26 cellular contexts compared by ENCODE assay signal in genomic region chr3:2947536-2947935, GRCh38.
"Had no signal": no experiment of that assay in that cellular context is flagged by ENCODE, and none has a peak within 500 bp of the region (broad histone marks: within the 10 kb centered on the region; RNA-seq: fewer than 3 reads in every experiment).

No MANE protein-coding gene starts in this region.

- DNase-seq: stimulated activated CD4-positive, alpha-beta T cell treated with anti-CD3 and anti-CD28 coated beads, Interleukin-2, amount 100 ng/mL, for 48 hours; stimulated activated CD4-positive, alpha-beta T cell treated with anti-CD3 and anti-CD28 coated beads, Interleukin-4, amount 100 ng/mL, for 1 hour; stimulated activated CD4-positive, alpha-beta T cell treated with anti-CD3 and anti-CD28 coated beads, Interleukin-4, amount 100 ng/mL, for 24 hours; stimulated activated CD4-positive, alpha-beta T cell treated with anti-CD3 and anti-CD28 coated beads, Interleukin-4, amount 100 ng/mL, for 4 hours; stimulated activated CD8-positive, alpha-beta memory T cell treated with anti-CD3 and anti-CD28 coated beads, Interleukin-4, amount 100 ng/mL, for 48 hours; stimulated activated naive B cell treated with anti-CD40 and anti-IgM and Interleukin-4, amounts not matched to agents 10 μg/mL and 1 μg/mL and 100 μg/mL, for 72 hours; stimulated activated naive CD4-positive, alpha-beta T cell; stimulated activated naive CD4-positive, alpha-beta T cell treated with Interleukin-2 at 50 U/mL for 16 hours; stimulated activated naive CD8-positive, alpha-beta T cell treated with anti-CD3 and anti-CD28 coated beads, Interleukin-15, amount 100 ng/mL, for 72 hours; stimulated activated naive CD8-positive, alpha-beta T cell treated with anti-CD3 and anti-CD28 coated beads, Interleukin-15, Interleukin-2, amounts not matched to agents 100 U/mL and 50 U/mL, for 24 hours; stomach; substantia nigra; testis; thyroid gland; tibial artery; transverse colon; trophoblast cell; upper lobe of left lung; upper lobe of right lung; uterus had no signal

- H3K4me1 ChIP-seq: stomach, suprapubic skin, testis, thyroid gland, tibial artery, tibial nerve, transverse colon, upper lobe of left lung, upper lobe of right lung, uterus, vagina had no signal

- H3K4me3 ChIP-seq: stomach, suprapubic skin, testis, thoracic aorta, thyroid gland, tibial artery, tibial nerve, transverse colon, upper lobe of left lung, upper lobe of right lung, uterus, vagina had no signal

- H3K36me3 ChIP-seq: stomach, suprapubic skin, thoracic aorta, thyroid gland, tibial artery, tibial nerve, transverse colon, upper lobe of left lung, upper lobe of right lung, uterus, vagina had no signal

- H3K27me3 ChIP-seq: stomach, suprapubic skin, testis, thyroid gland, tibial artery, tibial nerve, transverse colon, upper lobe of left lung, upper lobe of right lung, uterus, vagina had no signal

- ATAC-seq: stimulated activated effector memory CD8-positive, alpha-beta T cell treated with anti-CD3 and anti-CD28 coated beads, Interleukin-12 subunit alpha, Interleukin-12 subunit beta, amount 100 ng/mL, for 72 hours; stimulated activated memory B cell treated with anti-CD40 and anti-IgM and Interleukin-4, amounts not matched to agents 10 μg/mL and 1 μg/mL and 100 μg/mL, for 72 hours; stimulated activated naive B cell treated with anti-CD40 and anti-IgM and Interleukin-4, amounts not matched to agents 10 μg/mL and 1 μg/mL and 100 μg/mL, for 72 hours; stimulated activated naive CD8-positive, alpha-beta T cell treated with anti-CD3 and anti-CD28 coated beads, Interleukin-15, amount 100 ng/mL, for 72 hours; stimulated activated naive CD8-positive, alpha-beta T cell treated with anti-CD3 and anti-CD28 coated beads, Interleukin-15, Interleukin-2, amounts not matched to agents 100 U/mL and 50 U/mL, for 24 hours; upper lobe of right lung had no signal

- H3K9me3 ChIP-seq: stomach, suprapubic skin, testis, thoracic aorta, thyroid gland, tibial artery, tibial nerve, transverse colon, upper lobe of left lung, upper lobe of right lung, uterus, vagina had no signal

- H3K27ac ChIP-seq: stomach, suprapubic skin, testis, thoracic aorta, thyroid gland, tibial artery, tibial nerve, transverse colon, upper lobe of left lung, upper lobe of right lung, uterus, vagina had no signal
